In the genomic region with DNA sequence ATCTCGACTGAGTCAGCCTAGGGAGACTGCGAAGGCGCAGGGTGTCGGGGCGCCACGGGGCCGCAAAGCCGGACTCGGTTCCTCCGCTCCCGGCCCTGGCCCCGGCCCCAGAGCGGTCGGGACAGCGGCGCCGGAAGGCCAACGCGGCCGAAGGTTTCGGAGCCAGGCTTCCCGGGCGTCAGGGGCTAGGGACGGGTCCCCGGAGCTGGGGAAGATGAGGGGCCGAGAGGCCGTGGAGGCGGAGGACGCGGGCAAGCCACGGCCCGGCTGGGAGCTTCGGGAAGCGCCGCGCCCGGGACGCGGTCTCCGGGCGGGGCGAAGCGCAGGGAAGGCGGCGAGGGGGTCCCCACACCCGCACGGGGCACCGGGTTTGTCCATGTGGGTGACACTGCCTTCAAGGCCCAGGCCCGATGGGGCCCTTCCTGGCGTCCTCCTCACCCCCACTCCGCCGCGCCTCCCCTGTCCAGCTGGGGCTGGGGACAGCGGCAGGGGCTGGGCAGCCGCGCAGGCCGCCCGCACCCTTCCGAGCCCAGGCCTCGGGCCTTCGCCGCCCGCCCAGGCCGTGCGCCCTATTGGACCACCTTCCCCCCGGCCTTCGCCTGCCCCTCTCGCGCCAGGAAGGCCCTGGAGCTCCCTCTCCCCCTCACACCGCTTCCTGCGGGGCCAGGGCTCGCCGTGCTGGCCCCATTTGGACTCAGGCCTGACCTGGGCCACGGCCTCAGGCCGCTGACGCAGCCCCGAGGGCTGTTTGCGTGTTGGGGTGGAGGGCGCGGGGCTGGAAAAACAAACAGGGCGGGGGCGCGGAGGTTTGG, we compare ENCODE assay signal across 14 cellular contexts. TPM values are rescaled to one million over a fixed set of nuclear protein-coding genes. Genes with fewer than 3 reads are reported as not detected.
A peak's percentile ranks its signal among the peaks of the same experiment; 100 is the strongest.
DNase-seq lines count a peak whose midpoint lies in the region; ATAC-seq and TF ChIP-seq lines count a peak whose summit lies in the region.
"Had no signal": no experiment of that assay in that cellular context is flagged by ENCODE, and none has a peak within 500 bp of the region (broad histone marks: within the 10 kb centered on the region; RNA-seq: fewer than 3 reads in every experiment).

No MANE protein-coding gene starts in this region.

- H3K4me1 ChIP-seq in ectodermal cell (ENCODE audit: control insufficient read depth, insufficient read depth, low read length) = peaks cover 18% of the 10 kb centered on the region
- H3K4me1 ChIP-seq in testis = no peaks in the 10 kb centered on the region

- H3K9me3 ChIP-seq in ectodermal cell (ENCODE audit: control insufficient read depth, low read length) = no peaks in the 10 kb centered on the region
- no peaks in the 10 kb centered on the region for H3K9me3 ChIP-seq in testis

- peak; percentile 47 for DNase-seq in DMS53 (lab: John Stamatoyannopoulos, UW)
- DNase-seq in DMS53 treated with DMSO at 0.1 percent for 48 hours (lab: John Stamatoyannopoulos, UW; ENCODE audit: unreplicated experiment) = no peak
- no peak for DNase-seq in naive B cell
- no peak for DNase-seq in testis
- no peak for DNase-seq in AG20443 (ENCODE audit: low spot score)
- DNase-seq: Calu3; effector memory CD4-positive, alpha-beta T cell; hippocampal formation; NCI-H2171; PC-9 had no signal

- H3K27me3 Mint-ChIP-seq in naive B cell = peaks cover 82 to 84% (median 83%) of the 10 kb centered on the region in 3 donors

- H3K4me3 ChIP-seq in ectodermal cell (ENCODE audit: insufficient read depth, low read depth, low read length) (peak overlapping the region; percentile 13), testis (peak overlapping the region; percentile 34 to 47)
- H3K4me3 ChIP-seq: PC-9 had no signal

- peak overlapping the region in 3 of 6 donors; percentile 28 to 76 (median 53) for H3K27ac Mint-ChIP-seq in naive B cell

- peaks cover 28 to 49% (median 33%) of the 10 kb centered on the region in 3 donors for H3K4me1 Mint-ChIP-seq in naive B cell

- intact Hi-C loops in testis (cut with DNase I; ENCODE audit: low total_unique reads) = no loop called here

- no peak overlapping the region for H3K27ac ChIP-seq in ectodermal cell (ENCODE audit: insufficient read depth, low read depth, low read length, poor library complexity, severe bottlenecking)
- no peak overlapping the region for H3K27ac ChIP-seq in testis
- H3K27ac ChIP-seq: 22Rv1, PC-9 had no signal

- H3K9me3 Mint-ChIP-seq in naive B cell = peaks cover 0 to 21% (median 7%) of the 10 kb centered on the region in 7 donors

- ATAC-seq in naive B cell (ENCODE audit: low read depth in 2 of 2) (no peak), GM19452 (IDR thresholded peaks at IDR 0.05; ENCODE audit: unreplicated experiment) (no peak), HG03139 (IDR thresholded peaks at IDR 0.05; ENCODE audit: unreplicated experiment) (no peak)

- H3K27me3 ChIP-seq in ectodermal cell (ENCODE audit: control insufficient read depth, insufficient read depth, low read length, poor library complexity, severe bottlenecking) (peaks cover 100% of the 10 kb centered on the region), testis (no peaks in the 10 kb centered on the region)

- peak overlapping the region; percentile 9 to 85 (median 61) for H3K4me3 Mint-ChIP-seq in naive B cell

- H3K36me3 ChIP-seq in ectodermal cell (ENCODE audit: control insufficient read depth, insufficient read depth, low read length) (no peaks in the 10 kb centered on the region), testis (ENCODE audit: low read depth, missing control alignments) (no peaks in the 10 kb centered on the region)

- 1% methylated on average over 83 of the region's 83 CpGs for WGBS in ectodermal cell, 2 experiments
- 1 to 4% methylated on average over 44 to 83 of the region's 83 CpGs for WGBS in testis, 2 donors

- no peak for TF ChIP-seq CTCF in testis (IDR thresholded peaks at IDR 0.05)

- TF ChIP-seq POLR2A in testis (IDR thresholded peaks at IDR 0.05) = no peak

- peaks cover 0 to 7% of the 10 kb centered on the region in 2 donors for H3K36me3 Mint-ChIP-seq in naive B cell

RNA-seq across cellular contexts. Expression of a gene that starts 12.6 kb away (rescaled TPM):
- 1.3 TPM for polyA plus RNA-seq in ectodermal cell (2013, experiment 1 of 4)
- 3.5 TPM for polyA plus RNA-seq in ectodermal cell (2013, experiment 2 of 4)
- polyA plus RNA-seq in ectodermal cell (2013, experiment 3 of 4) = 2.4 TPM
- 4.5 TPM for polyA plus RNA-seq in ectodermal cell (2013, experiment 4 of 4)
- polyA plus RNA-seq in naive B cell (ENCODE audit: low read depth in 6 of 6) (not detected), testis (ENCODE audit: insufficient read depth, low read depth, low replicate concordance) (0.20 TPM)
- under 1 TPM; 0.19 to 0.47 TPM for total RNA-seq in testis
- total RNA-seq: Calu3 had no signal
